ENCODE assay signal across 10 cellular contexts in the genomic region with DNA sequence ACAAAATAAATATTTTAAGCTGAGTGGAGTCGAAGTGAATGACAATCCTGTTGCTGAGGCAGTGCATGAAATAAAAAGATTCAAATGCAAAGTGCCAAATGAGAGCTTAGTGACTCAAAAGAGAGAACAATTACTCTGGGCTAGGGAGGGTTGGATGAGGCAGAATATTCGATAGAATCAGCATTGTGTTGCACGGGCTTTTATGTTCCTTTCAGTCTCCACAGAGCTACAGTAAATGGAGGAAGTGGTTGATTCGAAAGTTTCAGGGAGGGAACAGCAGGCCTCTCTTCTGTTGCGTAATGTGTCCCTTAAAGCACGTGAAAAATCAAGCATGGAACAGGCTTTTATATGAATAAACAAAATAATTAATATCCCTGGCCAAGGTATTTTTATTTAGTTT.
DNase-seq lines count a peak whose midpoint lies in the region; ATAC-seq, FAIRE-seq and TF ChIP-seq lines count a peak whose summit lies in the region.
"Had no signal": no experiment of that assay in that cellular context is flagged by ENCODE, and none has a peak within 500 bp of the region (broad histone marks: within the 10 kb centered on the region; RNA-seq: fewer than 3 reads in every experiment).

No MANE protein-coding gene starts in this region.

- ATAC-seq in GM19463 (IDR thresholded peaks at IDR 0.05; ENCODE audit: unreplicated experiment) (peak; percentile 84), HG03108 (IDR thresholded peaks at IDR 0.05; ENCODE audit: unreplicated experiment) (peak; percentile 94), T-cell (replicated peaks in 1 of 4) (peak in 3 of 4 experiments; percentile 52 to 83 (median 55))

- H3K36me3 Mint-ChIP-seq in T-cell: no peaks in the 10 kb centered on the region
- H3K36me3 Mint-ChIP-seq in endothelial cell (ENCODE audit: low read depth, unreplicated experiment): no peaks in the 10 kb centered on the region

- peak; percentile 5 for DNase-seq in GM12892 (ENCODE audit: insufficient read length)
- DNase-seq in T-cell: peak in 1 of 34 experiments; percentile 2
- no peak for DNase-seq in HT-29 (ENCODE audit: low spot score)
- no peak for DNase-seq in HEK293T (ENCODE audit: extremely low spot score)
- DNase-seq in GM03348 (ENCODE audit: low spot score): no peak
- DNase-seq in endothelial cell (ENCODE audit: low spot score): no peak
- DNase-seq: activated CD4-positive, CD25-positive, alpha-beta regulatory T cell; NCI-H1105 treated with DMSO at 0.1 percent for 48 hours had no signal

- H3K4me1 Mint-ChIP-seq in T-cell (peaks cover 12 to 20% (median 19%) of the 10 kb centered on the region in 3 donors), endothelial cell (ENCODE audit: unreplicated experiment) (no peaks in the 10 kb centered on the region)

- POLR2A ChIA-PET in T-cell (lab: Charles Lee) (interaction anchor here (0.6 to 0.7 kb wide), 2 partner anchors 76 to 842 kb away, joined by 3 read pairs; no protein-coding TSS in a partner anchor), HEK293T (lab: Yijun Ruan, JAX) (no interaction called here)

- H3K27ac Mint-ChIP-seq in T-cell (peak overlapping the region; percentile 6 to 24), endothelial cell (ENCODE audit: unreplicated experiment) (no peak overlapping the region)

- FAIRE-seq in GM12892 (lab: Jason Lieb, UNC): peak; percentile 83

- TF ChIP-seq POLR2A in GM12892 (IDR thresholded peaks at IDR 0.05; ENCODE audit: low read depth, low read length): no peak

- H3K4me3 Mint-ChIP-seq in T-cell: no peak overlapping the region
- no peak overlapping the region for H3K4me3 Mint-ChIP-seq in endothelial cell (ENCODE audit: unreplicated experiment)

- CTCF ChIA-PET in T-cell (lab: Charles Lee) (no interaction called here), HEK293T (lab: Yijun Ruan, JAX) (no interaction called here)

- H3K9me3 Mint-ChIP-seq in T-cell (no peaks in the 10 kb centered on the region), endothelial cell (ENCODE audit: unreplicated experiment) (no peaks in the 10 kb centered on the region)

- TF ChIP-seq CTCF in endothelial cell (IDR thresholded peaks at IDR 0.05; ENCODE audit: unreplicated experiment): no peak

- H3K27me3 Mint-ChIP-seq in T-cell: no peaks in the 10 kb centered on the region
- no peaks in the 10 kb centered on the region for H3K27me3 Mint-ChIP-seq in endothelial cell (ENCODE audit: unreplicated experiment)

TF ChIP-seq in HEK293T, 16 proteins besides CTCF, POLR2A, EP300 and RAD21:
- TF ChIP-seq BHLHE40 (IDR thresholded peaks at IDR 0.05; ENCODE audit: borderline replicate concordance) (no peak), FOXM1 (IDR thresholded peaks at IDR 0.05; ENCODE audit: borderline replicate concordance) (no peak), SP1 (IDR thresholded peaks at IDR 0.05) (no peak), ELF4 (IDR thresholded peaks at IDR 0.05) (no peak), TARDBP (IDR thresholded peaks at IDR 0.05) (no peak), FOXK2 (IDR thresholded peaks at IDR 0.05) (no peak), ARNT (IDR thresholded peaks at IDR 0.05) (no peak), CTBP1 (IDR thresholded peaks at IDR 0.05; ENCODE audit: borderline replicate concordance) (no peak), NFRKB (IDR thresholded peaks at IDR 0.05) (no peak), SUZ12 (IDR thresholded peaks at IDR 0.05) (no peak), L3MBTL2 (conservative IDR thresholded peaks at IDR 0.05) (no peak), LEF1 (IDR thresholded peaks at IDR 0.05; ENCODE audit: borderline replicate concordance) (no peak), HDGF (IDR thresholded peaks at IDR 0.05; ENCODE audit: borderline replicate concordance) (no peak), FOXA1 (IDR thresholded peaks at IDR 0.05) (no peak), ZNF384 (IDR thresholded peaks at IDR 0.05) (no peak)
- TF ChIP-seq, protein P1, sequence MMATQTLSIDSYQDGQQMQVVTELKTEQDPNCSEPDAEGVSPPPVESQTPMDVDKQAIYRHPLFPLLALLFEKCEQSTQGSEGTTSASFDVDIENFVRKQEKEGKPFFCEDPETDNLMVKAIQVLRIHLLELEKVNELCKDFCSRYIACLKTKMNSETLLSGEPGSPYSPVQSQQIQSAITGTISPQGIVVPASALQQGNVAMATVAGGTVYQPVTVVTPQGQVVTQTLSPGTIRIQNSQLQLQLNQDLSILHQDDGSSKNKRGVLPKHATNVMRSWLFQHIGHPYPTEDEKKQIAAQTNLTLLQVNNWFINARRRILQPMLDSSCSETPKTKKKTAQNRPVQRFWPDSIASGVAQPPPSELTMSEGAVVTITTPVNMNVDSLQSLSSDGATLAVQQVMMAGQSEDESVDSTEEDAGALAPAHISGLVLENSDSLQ (IDR thresholded peaks at IDR 0.05): no peak
